In genomic region chr9:126318858-126319257, GRCh38 we compare ENCODE assay signal across 19 cellular contexts. TPM values are rescaled to one million over a fixed set of nuclear protein-coding genes. Genes with fewer than 3 reads are reported as not detected.
DNase-seq lines count a peak whose midpoint lies in the region; ATAC-seq lines count a peak whose summit lies in the region.
"Had no signal": no experiment of that assay in that cellular context is flagged by ENCODE, and none has a peak within 500 bp of the region (broad histone marks: within the 10 kb centered on the region; RNA-seq: fewer than 3 reads in every experiment).

No MANE protein-coding gene starts in this region.

- H2BK120ac ChIP-seq in neuronal stem cell (ENCODE audit: low read depth, low read length) = no peak overlapping the region

- no peak overlapping the region for H3K4ac ChIP-seq in neuronal stem cell (ENCODE audit: low read length)

- H3K23ac ChIP-seq in neuronal stem cell (ENCODE audit: low read depth, low read length, poor library complexity) = no peak overlapping the region

- H3K27ac ChIP-seq in angular gyrus (ENCODE audit: low read depth, low read length) (peak overlapping the region; percentile 83), layer of hippocampus (ENCODE audit: low read depth, low read length) (peak overlapping the region; percentile 76), neuronal stem cell (replicated peaks; ENCODE audit: low read length) (no peak overlapping the region), temporal lobe (ENCODE audit: low read depth, low read length) (peak overlapping the region; percentile 77)
- H3K27ac ChIP-seq: GM23248 had no signal

- H3K36me3 ChIP-seq in neuronal stem cell (replicated peaks in 1 of 2; ENCODE audit: control insufficient read depth in 2 of 2, insufficient read depth in 2 of 2, low read length in 2 of 2) = no peaks in the 10 kb centered on the region
- H3K36me3 ChIP-seq: BE2C had no signal

- no peak overlapping the region for H4K8ac ChIP-seq in neuronal stem cell (ENCODE audit: low read depth, low read length)

- peak overlapping the region; percentile 6 for H2AFZ ChIP-seq in neuronal stem cell (ENCODE audit: low read length)
- H2AFZ ChIP-seq: GM23248 had no signal

- no peak overlapping the region for H3K4me3 ChIP-seq in neuronal stem cell (ENCODE audit: low read length in 2 of 2)
- H3K4me3 ChIP-seq: GM12878, GM23248 had no signal

- H3K27me3 ChIP-seq in layer of hippocampus (ENCODE audit: control insufficient read depth, insufficient read depth, low read length) (no peaks in the 10 kb centered on the region), neuronal stem cell (ENCODE audit: control insufficient read depth in 3 of 3, insufficient read depth in 3 of 3, low read depth in 1 of 3, low read length in 3 of 3) (no peaks in the 10 kb centered on the region)
- H3K27me3 ChIP-seq: BE2C had no signal

- no peak overlapping the region for H2BK12ac ChIP-seq in neuronal stem cell (ENCODE audit: low read length)

- no peak overlapping the region for H3K18ac ChIP-seq in neuronal stem cell (ENCODE audit: low read length)

- H3K27ac Mint-ChIP-seq in activated naive CD4-positive, alpha-beta T cell treated with anti-CD3 and anti-CD28 coated beads, Interleukin-2, amount 50 U/mL, for 72 hours = no peak overlapping the region
- H3K27ac Mint-ChIP-seq: CD4-positive, CD25-positive, alpha-beta regulatory T cell had no signal

- H2BK5ac ChIP-seq in neuronal stem cell (ENCODE audit: low read length) = no peak overlapping the region

- no peak overlapping the region for H2BK15ac ChIP-seq in neuronal stem cell (ENCODE audit: low read length)

- no peaks in the 10 kb centered on the region for H3K79me1 ChIP-seq in neuronal stem cell (ENCODE audit: low read depth, low read length)

- ATAC-seq in GM21360 (IDR thresholded peaks at IDR 0.05; ENCODE audit: unreplicated experiment) = no peak
- ATAC-seq in activated naive CD4-positive, alpha-beta T cell treated with anti-CD3 and anti-CD28 coated beads, Interleukin-2, amount 50 U/mL, for 72 hours = no peak
- ATAC-seq: GM12878 had no signal

- H3K4me1 ChIP-seq in neuronal stem cell (ENCODE audit: control insufficient read depth in 2 of 2, insufficient read depth in 1 of 2, low read depth in 1 of 2, low read length in 2 of 2) = peaks cover 3 to 4% of the 10 kb centered on the region in 2 donors
- H3K4me1 ChIP-seq: BE2C had no signal

- H3K14ac ChIP-seq in neuronal stem cell (ENCODE audit: low read length) = no peak overlapping the region

- H4K91ac ChIP-seq in neuronal stem cell (ENCODE audit: low read depth, low read length, poor library complexity) = no peak overlapping the region

- peaks cover 0 to 2% of the 10 kb centered on the region in 2 donors for H3K9me3 ChIP-seq in neuronal stem cell (replicated peaks in 1 of 2; ENCODE audit: control insufficient read depth in 2 of 2, insufficient read depth in 1 of 2, low read depth in 1 of 2, low read length in 2 of 2)
- H3K9me3 ChIP-seq: BE2C had no signal

- H2AK5ac ChIP-seq in neuronal stem cell (ENCODE audit: low read depth, low read length) = no peak overlapping the region

- no peak for DNase-seq in neuronal stem cell (ENCODE audit: low spot score)
- no peak for DNase-seq in NCI-H128 (lab: John Stamatoyannopoulos, UW; ENCODE audit: unreplicated experiment)
- DNase-seq in activated naive CD4-positive, alpha-beta T cell treated with anti-CD3 and anti-CD28 coated beads, Interleukin-2, amount 50 U/mL, for 72 hours (ENCODE audit: low spot score in 2 of 2) = no peak
- DNase-seq: BE2C; C1 segment of cervical spinal cord; CD4-positive, CD25-positive, alpha-beta regulatory T cell; CD8-positive, alpha-beta memory T cell; COR-L47; DMS 273 treated with DMSO at 0.1 percent for 48 hours; DMS53; DND-41; EL; GM23248; HCEC 1CT had no signal

- H3K9ac ChIP-seq in neuronal stem cell (ENCODE audit: low read depth, low read length, poor library complexity) = no peak overlapping the region
- H3K9ac ChIP-seq: GM23248 had no signal

- H3K4me2 ChIP-seq in neuronal stem cell (ENCODE audit: insufficient read depth, low read length, poor library complexity, severe bottlenecking) = no peak overlapping the region

- H3K9me3 Mint-ChIP-seq in activated naive CD4-positive, alpha-beta T cell treated with anti-CD3 and anti-CD28 coated beads, Interleukin-2, amount 50 U/mL, for 72 hours = peaks cover 0 to 4% of the 10 kb centered on the region in 2 donors

- H3K36me3 Mint-ChIP-seq in activated naive CD4-positive, alpha-beta T cell treated with anti-CD3 and anti-CD28 coated beads, Interleukin-2, amount 50 U/mL, for 72 hours = peaks cover 0 to 5% of the 10 kb centered on the region in 2 donors
- H3K36me3 Mint-ChIP-seq: CD8-positive, alpha-beta memory T cell had no signal

- no CpG with 5 or more reads among the region's 6 CpGs for WGBS in neuronal stem cell (ENCODE audit: extremely low coverage in 2 of 2, insufficient read length in 2 of 2, insufficient replicate concordance in 1 of 2), 2 donors

RNA-seq across cellular contexts. Expression of gene MVB12B, which starts 7.8 kb away (rescaled TPM):
- 17.1 TPM for polyA plus RNA-seq in neuronal stem cell (2013, experiment 1 of 2)
- polyA plus RNA-seq in neuronal stem cell (2013, experiment 2 of 2) = 17.0 TPM
- 29.7 TPM for total RNA-seq in temporal lobe
- total RNA-seq in activated naive CD4-positive, alpha-beta T cell treated with anti-CD3 and anti-CD28 coated beads, Interleukin-2, amount 50 U/mL, for 72 hours = 1 to 10 TPM; 1.4 to 2.3 TPM
- polyA plus RNA-seq: GM12878 had no signal
